In the genomic region with DNA sequence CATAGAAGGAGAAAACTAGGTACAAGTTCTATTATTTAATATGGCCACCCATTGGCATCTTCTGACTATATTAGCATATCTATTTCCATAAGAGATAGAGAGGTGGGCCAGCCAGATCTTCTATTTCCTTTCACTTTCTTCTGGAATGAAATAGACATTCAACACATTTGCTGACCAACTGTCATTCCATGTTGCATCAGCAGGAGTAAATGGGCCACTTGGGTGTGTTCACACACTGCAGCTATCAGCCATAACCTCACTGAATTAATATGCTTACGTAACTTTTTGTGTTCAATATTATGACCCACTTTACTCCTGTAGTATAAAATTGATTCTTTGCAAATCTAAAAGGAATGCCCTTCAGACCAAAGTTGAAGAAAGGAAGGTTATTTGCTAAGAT, we compare ENCODE assay signal across 11 cellular contexts.
"Had no signal": no experiment of that assay in that cellular context is flagged by ENCODE, and none has a peak within 500 bp of the region (broad histone marks: within the 10 kb centered on the region; RNA-seq: fewer than 3 reads in every experiment).

No MANE protein-coding gene starts in this region.

- H3K4me3 ChIP-seq: GM23248, GM23338, HAP-1 had no signal

- H3K4me2 ChIP-seq: GM23338 had no signal

- H3K9ac ChIP-seq: GM23248 had no signal

- H3K9me3 ChIP-seq: HAP-1 had no signal

- ATAC-seq: GM23338, HCT116 had no signal

- FAIRE-seq: H1, H54 had no signal

- H3K4me1 Mint-ChIP-seq: GM23338, H9 had no signal

- H3K4me3 Mint-ChIP-seq: GM23338, H9, HFFc6 had no signal

- H3K36me3 ChIP-seq: HAP-1 had no signal

- H3K27ac Mint-ChIP-seq: GM23338, H9, HFFc6 had no signal

- H3K9me3 Mint-ChIP-seq: GM23338 had no signal

- H3K27ac ChIP-seq: GM23248 had no signal

- H3K4me1 ChIP-seq: HAP-1 had no signal

- DNase-seq: GM23248, GOT3, H7, H9, HCEC 1CT, HFFc6 had no signal

- H2AFZ ChIP-seq: GM23248, GM23338 had no signal
